Comparison of ENCODE assay signal across 1 cellular context in genomic region chr3:119675188-119675874, GRCh38.
TF ChIP-seq lines count a peak whose summit lies in the region.

No MANE protein-coding gene starts in this region.

TF ChIP-seq in GM23338, 12 proteins besides CTCF, POLR2A, EP300 and RAD21 (continued from another document):
- TF ChIP-seq ZNF462 (CRISPR knock-in tag; IDR thresholded peaks at IDR 0.05), result no peak
- TF ChIP-seq REST (IDR thresholded peaks at IDR 0.05; ENCODE audit: unreplicated experiment), result no peak
TF ChIP-seq in GM23338: peak in this region for 0.
